Comparison of ENCODE assay signal across 1 cellular context in the genomic region with DNA sequence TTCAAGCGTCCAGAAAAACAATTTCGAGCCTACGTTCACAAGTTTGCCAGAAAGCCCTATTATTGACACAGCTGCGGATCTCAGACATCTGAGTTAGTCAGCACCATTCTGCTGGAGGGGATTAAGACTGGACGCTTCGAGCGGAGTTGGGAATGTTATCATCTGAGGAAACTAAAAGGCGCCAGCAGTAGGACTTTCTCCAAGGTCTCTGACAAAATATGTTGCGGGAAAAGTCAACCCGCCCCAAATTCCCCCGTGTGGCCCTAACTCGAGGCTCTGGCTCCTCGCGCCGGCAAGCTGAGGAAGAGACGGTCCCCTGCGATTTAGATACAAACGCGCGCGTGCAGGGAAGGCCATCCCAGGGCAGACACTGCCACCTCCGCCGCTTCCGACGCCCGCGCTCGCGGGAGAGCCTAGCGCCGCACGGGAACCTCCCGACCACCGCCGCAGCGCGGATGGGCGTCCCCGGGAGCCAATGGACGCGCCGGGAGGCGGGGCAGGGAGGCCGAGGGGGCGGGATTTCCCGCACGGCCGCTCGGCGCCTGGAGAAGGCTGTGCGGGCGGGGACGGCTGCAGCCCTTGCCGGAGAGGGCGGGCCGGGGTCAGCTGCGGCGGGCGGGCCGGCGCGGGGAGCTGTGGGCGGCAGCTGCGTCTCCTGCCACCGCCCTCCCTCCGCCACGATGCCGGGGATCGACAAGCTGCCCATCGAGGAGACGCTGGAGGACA.
TF ChIP-seq lines count a peak whose summit lies in the region.

A gene with protein sequence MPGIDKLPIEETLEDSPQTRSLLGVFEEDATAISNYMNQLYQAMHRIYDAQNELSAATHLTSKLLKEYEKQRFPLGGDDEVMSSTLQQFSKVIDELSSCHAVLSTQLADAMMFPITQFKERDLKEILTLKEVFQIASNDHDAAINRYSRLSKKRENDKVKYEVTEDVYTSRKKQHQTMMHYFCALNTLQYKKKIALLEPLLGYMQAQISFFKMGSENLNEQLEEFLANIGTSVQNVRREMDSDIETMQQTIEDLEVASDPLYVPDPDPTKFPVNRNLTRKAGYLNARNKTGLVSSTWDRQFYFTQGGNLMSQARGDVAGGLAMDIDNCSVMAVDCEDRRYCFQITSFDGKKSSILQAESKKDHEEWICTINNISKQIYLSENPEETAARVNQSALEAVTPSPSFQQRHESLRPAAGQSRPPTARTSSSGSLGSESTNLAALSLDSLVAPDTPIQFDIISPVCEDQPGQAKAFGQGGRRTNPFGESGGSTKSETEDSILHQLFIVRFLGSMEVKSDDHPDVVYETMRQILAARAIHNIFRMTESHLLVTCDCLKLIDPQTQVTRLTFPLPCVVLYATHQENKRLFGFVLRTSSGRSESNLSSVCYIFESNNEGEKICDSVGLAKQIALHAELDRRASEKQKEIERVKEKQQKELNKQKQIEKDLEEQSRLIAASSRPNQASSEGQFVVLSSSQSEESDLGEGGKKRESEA (plus strand): TSS at position 526 of the 726 bp plus-strand sequence. CDS start 155 bp downstream, at position 681.

TF ChIP-seq in K562, 482 proteins besides CTCF, POLR2A, EP300 and RAD21 (continued from another document and continues in another):
- TF ChIP-seq, protein P1, sequence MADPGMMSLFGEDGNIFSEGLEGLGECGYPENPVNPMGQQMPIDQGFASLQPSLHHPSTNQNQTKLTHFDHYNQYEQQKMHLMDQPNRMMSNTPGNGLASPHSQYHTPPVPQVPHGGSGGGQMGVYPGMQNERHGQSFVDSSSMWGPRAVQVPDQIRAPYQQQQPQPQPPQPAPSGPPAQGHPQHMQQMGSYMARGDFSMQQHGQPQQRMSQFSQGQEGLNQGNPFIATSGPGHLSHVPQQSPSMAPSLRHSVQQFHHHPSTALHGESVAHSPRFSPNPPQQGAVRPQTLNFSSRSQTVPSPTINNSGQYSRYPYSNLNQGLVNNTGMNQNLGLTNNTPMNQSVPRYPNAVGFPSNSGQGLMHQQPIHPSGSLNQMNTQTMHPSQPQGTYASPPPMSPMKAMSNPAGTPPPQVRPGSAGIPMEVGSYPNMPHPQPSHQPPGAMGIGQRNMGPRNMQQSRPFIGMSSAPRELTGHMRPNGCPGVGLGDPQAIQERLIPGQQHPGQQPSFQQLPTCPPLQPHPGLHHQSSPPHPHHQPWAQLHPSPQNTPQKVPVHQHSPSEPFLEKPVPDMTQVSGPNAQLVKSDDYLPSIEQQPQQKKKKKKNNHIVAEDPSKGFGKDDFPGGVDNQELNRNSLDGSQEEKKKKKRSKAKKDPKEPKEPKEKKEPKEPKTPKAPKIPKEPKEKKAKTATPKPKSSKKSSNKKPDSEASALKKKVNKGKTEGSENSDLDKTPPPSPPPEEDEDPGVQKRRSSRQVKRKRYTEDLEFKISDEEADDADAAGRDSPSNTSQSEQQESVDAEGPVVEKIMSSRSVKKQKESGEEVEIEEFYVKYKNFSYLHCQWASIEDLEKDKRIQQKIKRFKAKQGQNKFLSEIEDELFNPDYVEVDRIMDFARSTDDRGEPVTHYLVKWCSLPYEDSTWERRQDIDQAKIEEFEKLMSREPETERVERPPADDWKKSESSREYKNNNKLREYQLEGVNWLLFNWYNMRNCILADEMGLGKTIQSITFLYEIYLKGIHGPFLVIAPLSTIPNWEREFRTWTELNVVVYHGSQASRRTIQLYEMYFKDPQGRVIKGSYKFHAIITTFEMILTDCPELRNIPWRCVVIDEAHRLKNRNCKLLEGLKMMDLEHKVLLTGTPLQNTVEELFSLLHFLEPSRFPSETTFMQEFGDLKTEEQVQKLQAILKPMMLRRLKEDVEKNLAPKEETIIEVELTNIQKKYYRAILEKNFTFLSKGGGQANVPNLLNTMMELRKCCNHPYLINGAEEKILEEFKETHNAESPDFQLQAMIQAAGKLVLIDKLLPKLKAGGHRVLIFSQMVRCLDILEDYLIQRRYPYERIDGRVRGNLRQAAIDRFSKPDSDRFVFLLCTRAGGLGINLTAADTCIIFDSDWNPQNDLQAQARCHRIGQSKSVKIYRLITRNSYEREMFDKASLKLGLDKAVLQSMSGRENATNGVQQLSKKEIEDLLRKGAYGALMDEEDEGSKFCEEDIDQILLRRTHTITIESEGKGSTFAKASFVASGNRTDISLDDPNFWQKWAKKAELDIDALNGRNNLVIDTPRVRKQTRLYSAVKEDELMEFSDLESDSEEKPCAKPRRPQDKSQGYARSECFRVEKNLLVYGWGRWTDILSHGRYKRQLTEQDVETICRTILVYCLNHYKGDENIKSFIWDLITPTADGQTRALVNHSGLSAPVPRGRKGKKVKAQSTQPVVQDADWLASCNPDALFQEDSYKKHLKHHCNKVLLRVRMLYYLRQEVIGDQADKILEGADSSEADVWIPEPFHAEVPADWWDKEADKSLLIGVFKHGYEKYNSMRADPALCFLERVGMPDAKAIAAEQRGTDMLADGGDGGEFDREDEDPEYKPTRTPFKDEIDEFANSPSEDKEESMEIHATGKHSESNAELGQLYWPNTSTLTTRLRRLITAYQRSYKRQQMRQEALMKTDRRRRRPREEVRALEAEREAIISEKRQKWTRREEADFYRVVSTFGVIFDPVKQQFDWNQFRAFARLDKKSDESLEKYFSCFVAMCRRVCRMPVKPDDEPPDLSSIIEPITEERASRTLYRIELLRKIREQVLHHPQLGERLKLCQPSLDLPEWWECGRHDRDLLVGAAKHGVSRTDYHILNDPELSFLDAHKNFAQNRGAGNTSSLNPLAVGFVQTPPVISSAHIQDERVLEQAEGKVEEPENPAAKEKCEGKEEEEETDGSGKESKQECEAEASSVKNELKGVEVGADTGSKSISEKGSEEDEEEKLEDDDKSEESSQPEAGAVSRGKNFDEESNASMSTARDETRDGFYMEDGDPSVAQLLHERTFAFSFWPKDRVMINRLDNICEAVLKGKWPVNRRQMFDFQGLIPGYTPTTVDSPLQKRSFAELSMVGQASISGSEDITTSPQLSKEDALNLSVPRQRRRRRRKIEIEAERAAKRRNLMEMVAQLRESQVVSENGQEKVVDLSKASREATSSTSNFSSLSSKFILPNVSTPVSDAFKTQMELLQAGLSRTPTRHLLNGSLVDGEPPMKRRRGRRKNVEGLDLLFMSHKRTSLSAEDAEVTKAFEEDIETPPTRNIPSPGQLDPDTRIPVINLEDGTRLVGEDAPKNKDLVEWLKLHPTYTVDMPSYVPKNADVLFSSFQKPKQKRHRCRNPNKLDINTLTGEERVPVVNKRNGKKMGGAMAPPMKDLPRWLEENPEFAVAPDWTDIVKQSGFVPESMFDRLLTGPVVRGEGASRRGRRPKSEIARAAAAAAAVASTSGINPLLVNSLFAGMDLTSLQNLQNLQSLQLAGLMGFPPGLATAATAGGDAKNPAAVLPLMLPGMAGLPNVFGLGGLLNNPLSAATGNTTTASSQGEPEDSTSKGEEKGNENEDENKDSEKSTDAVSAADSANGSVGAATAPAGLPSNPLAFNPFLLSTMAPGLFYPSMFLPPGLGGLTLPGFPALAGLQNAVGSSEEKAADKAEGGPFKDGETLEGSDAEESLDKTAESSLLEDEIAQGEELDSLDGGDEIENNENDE (IDR thresholded peaks at IDR 0.05; ENCODE audit: low read depth, low read length), result no peak
- no peak for TF ChIP-seq KLF10 (CRISPR knock-in tag; IDR thresholded peaks at IDR 0.05)
- TF ChIP-seq ETV5 (CRISPR knock-in tag; IDR thresholded peaks at IDR 0.05; ENCODE audit: low read depth), result no peak
- TF ChIP-seq, protein P2, sequence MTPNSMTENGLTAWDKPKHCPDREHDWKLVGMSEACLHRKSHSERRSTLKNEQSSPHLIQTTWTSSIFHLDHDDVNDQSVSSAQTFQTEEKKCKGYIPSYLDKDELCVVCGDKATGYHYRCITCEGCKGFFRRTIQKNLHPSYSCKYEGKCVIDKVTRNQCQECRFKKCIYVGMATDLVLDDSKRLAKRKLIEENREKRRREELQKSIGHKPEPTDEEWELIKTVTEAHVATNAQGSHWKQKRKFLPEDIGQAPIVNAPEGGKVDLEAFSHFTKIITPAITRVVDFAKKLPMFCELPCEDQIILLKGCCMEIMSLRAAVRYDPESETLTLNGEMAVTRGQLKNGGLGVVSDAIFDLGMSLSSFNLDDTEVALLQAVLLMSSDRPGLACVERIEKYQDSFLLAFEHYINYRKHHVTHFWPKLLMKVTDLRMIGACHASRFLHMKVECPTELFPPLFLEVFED (CRISPR knock-in tag; conservative IDR thresholded peaks at IDR 0.05), result no peak
- TF ChIP-seq, protein P3, sequence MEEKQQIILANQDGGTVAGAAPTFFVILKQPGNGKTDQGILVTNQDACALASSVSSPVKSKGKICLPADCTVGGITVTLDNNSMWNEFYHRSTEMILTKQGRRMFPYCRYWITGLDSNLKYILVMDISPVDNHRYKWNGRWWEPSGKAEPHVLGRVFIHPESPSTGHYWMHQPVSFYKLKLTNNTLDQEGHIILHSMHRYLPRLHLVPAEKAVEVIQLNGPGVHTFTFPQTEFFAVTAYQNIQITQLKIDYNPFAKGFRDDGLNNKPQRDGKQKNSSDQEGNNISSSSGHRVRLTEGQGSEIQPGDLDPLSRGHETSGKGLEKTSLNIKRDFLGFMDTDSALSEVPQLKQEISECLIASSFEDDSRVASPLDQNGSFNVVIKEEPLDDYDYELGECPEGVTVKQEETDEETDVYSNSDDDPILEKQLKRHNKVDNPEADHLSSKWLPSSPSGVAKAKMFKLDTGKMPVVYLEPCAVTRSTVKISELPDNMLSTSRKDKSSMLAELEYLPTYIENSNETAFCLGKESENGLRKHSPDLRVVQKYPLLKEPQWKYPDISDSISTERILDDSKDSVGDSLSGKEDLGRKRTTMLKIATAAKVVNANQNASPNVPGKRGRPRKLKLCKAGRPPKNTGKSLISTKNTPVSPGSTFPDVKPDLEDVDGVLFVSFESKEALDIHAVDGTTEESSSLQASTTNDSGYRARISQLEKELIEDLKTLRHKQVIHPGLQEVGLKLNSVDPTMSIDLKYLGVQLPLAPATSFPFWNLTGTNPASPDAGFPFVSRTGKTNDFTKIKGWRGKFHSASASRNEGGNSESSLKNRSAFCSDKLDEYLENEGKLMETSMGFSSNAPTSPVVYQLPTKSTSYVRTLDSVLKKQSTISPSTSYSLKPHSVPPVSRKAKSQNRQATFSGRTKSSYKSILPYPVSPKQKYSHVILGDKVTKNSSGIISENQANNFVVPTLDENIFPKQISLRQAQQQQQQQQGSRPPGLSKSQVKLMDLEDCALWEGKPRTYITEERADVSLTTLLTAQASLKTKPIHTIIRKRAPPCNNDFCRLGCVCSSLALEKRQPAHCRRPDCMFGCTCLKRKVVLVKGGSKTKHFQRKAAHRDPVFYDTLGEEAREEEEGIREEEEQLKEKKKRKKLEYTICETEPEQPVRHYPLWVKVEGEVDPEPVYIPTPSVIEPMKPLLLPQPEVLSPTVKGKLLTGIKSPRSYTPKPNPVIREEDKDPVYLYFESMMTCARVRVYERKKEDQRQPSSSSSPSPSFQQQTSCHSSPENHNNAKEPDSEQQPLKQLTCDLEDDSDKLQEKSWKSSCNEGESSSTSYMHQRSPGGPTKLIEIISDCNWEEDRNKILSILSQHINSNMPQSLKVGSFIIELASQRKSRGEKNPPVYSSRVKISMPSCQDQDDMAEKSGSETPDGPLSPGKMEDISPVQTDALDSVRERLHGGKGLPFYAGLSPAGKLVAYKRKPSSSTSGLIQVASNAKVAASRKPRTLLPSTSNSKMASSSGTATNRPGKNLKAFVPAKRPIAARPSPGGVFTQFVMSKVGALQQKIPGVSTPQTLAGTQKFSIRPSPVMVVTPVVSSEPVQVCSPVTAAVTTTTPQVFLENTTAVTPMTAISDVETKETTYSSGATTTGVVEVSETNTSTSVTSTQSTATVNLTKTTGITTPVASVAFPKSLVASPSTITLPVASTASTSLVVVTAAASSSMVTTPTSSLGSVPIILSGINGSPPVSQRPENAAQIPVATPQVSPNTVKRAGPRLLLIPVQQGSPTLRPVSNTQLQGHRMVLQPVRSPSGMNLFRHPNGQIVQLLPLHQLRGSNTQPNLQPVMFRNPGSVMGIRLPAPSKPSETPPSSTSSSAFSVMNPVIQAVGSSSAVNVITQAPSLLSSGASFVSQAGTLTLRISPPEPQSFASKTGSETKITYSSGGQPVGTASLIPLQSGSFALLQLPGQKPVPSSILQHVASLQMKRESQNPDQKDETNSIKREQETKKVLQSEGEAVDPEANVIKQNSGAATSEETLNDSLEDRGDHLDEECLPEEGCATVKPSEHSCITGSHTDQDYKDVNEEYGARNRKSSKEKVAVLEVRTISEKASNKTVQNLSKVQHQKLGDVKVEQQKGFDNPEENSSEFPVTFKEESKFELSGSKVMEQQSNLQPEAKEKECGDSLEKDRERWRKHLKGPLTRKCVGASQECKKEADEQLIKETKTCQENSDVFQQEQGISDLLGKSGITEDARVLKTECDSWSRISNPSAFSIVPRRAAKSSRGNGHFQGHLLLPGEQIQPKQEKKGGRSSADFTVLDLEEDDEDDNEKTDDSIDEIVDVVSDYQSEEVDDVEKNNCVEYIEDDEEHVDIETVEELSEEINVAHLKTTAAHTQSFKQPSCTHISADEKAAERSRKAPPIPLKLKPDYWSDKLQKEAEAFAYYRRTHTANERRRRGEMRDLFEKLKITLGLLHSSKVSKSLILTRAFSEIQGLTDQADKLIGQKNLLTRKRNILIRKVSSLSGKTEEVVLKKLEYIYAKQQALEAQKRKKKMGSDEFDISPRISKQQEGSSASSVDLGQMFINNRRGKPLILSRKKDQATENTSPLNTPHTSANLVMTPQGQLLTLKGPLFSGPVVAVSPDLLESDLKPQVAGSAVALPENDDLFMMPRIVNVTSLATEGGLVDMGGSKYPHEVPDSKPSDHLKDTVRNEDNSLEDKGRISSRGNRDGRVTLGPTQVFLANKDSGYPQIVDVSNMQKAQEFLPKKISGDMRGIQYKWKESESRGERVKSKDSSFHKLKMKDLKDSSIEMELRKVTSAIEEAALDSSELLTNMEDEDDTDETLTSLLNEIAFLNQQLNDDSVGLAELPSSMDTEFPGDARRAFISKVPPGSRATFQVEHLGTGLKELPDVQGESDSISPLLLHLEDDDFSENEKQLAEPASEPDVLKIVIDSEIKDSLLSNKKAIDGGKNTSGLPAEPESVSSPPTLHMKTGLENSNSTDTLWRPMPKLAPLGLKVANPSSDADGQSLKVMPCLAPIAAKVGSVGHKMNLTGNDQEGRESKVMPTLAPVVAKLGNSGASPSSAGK (IDR thresholded peaks at IDR 0.05), result peak; percentile 94
- TF ChIP-seq SP2 (IDR thresholded peaks at IDR 0.05; ENCODE audit: extremely low read depth, low read depth, low read length, poor library complexity, severe bottlenecking), result peak; percentile 65
- peak; percentile 54; the same call in 1 of the 2 replicates for TF ChIP-seq SMARCA4 (IDR thresholded peaks at IDR 0.05)
- TF ChIP-seq NFXL1 (CRISPR knock-in tag; IDR thresholded peaks at IDR 0.05), result no peak
- no peak for TF ChIP-seq NFIC (IDR thresholded peaks at IDR 0.05)
- peak; percentile 25; the same call in 1 of the 2 replicates for TF ChIP-seq MYNN (IDR thresholded peaks at IDR 0.05)
- TF ChIP-seq MYNN (CRISPR knock-in tag; IDR thresholded peaks at IDR 0.05), result no peak
- no peak for TF ChIP-seq GATA2 (CRISPR knock-in tag; IDR thresholded peaks at IDR 0.05)
- peak in 1 of 2 experiments; percentile 15; a peak in 1 of 4 replicates for TF ChIP-seq TEAD1 (CRISPR knock-in tag; IDR thresholded peaks at IDR 0.05)
- 0 out of 4 replicates have a peak, but pooled peaks of 1 of the 2 experiments have one; percentile 14 for TF ChIP-seq FOXK2 (conservative IDR thresholded peaks at IDR 0.05 in 1 of 2, IDR thresholded peaks at IDR 0.05 in 1 of 2; ENCODE audit: low read depth in 2 of 2)
- TF ChIP-seq PHF21A (IDR thresholded peaks at IDR 0.05; ENCODE audit: borderline replicate concordance, low read depth), result no peak
- no peak for TF ChIP-seq MCM7 (IDR thresholded peaks at IDR 0.05)
- TF ChIP-seq XRCC3 (IDR thresholded peaks at IDR 0.05), result no peak
- TF ChIP-seq BMI1 (IDR thresholded peaks at IDR 0.05; ENCODE audit: low read length), result no peak
- TF ChIP-seq CTBP1 (IDR thresholded peaks at IDR 0.05; ENCODE audit: borderline replicate concordance), result peak; percentile 83
- no peak for TF ChIP-seq MTA2 (IDR thresholded peaks at IDR 0.05; ENCODE audit: low read depth)
- no peak for TF ChIP-seq NR3C1 (CRISPR knock-in tag; IDR thresholded peaks at IDR 0.05)
- peak; percentile 74 for TF ChIP-seq SUPT5H (IDR thresholded peaks at IDR 0.05)
- peak in 1 of 2 experiments; percentile 45; a peak in 1 of 4 replicates for TF ChIP-seq SRF (CRISPR knock-in tag; IDR thresholded peaks at IDR 0.05)
- TF ChIP-seq NFRKB (IDR thresholded peaks at IDR 0.05; ENCODE audit: low read depth), result no peak
- no peak for TF ChIP-seq TAF15 (IDR thresholded peaks at IDR 0.05; ENCODE audit: low read depth, low read length)
- peak; percentile 51 for TF ChIP-seq FOS (IDR thresholded peaks at IDR 0.05; ENCODE audit: extremely low read depth, insufficient read length)
